17 cellular contexts compared by ENCODE assay signal in genomic region chr4:6609415-6610079, GRCh38. TPM values are rescaled to one million over a fixed set of nuclear protein-coding genes. Genes with fewer than 3 reads are reported as not detected.
A peak's percentile ranks its signal among the peaks of the same experiment; 100 is the strongest.
DNase-seq lines count a peak whose midpoint lies in the region; ATAC-seq, FAIRE-seq and TF ChIP-seq lines count a peak whose summit lies in the region.
"Had no signal": no experiment of that assay in that cellular context is flagged by ENCODE, and none has a peak within 500 bp of the region (broad histone marks: within the 10 kb centered on the region; RNA-seq: fewer than 3 reads in every experiment).

No MANE protein-coding gene starts in this region.

- intact Hi-C loops in CD8-positive, alpha-beta T cell (cut with DNase I, micrococcal nuclease), result no loop called here

- no peaks in the 10 kb centered on the region for H3K4me1 ChIP-seq in CD8-positive, alpha-beta T cell (ENCODE audit: insufficient read depth, low read length)
- no peaks in the 10 kb centered on the region for H3K4me1 ChIP-seq in CD8-positive, alpha-beta memory T cell (ENCODE audit: insufficient read depth, low read length)
- H3K4me1 ChIP-seq: A549, BE2C, Caco-2, HAP-1 had no signal

- no peaks in the 10 kb centered on the region for H3K27me3 Mint-ChIP-seq in CD8-positive, alpha-beta T cell (ENCODE audit: low read depth)
- no peaks in the 10 kb centered on the region for H3K27me3 Mint-ChIP-seq in CD8-positive, alpha-beta memory T cell
- no peaks in the 10 kb centered on the region for H3K27me3 Mint-ChIP-seq in natural killer cell treated with Interleukin-12 subunit alpha and Interleukin-12 subunit beta and Interleukin-15 and Interleukin-18, amount 100 ng/mL, for 72 hours
- H3K27me3 Mint-ChIP-seq: CD4-positive, alpha-beta memory T cell had no signal

- ATAC-seq in CD8-positive, alpha-beta T cell, result no peak
- ATAC-seq in natural killer cell treated with Interleukin-12 subunit alpha and Interleukin-12 subunit beta and Interleukin-15 and Interleukin-18, amount 100 ng/mL, for 72 hours, result no peak
- ATAC-seq in GM18517 (IDR thresholded peaks at IDR 0.05; ENCODE audit: unreplicated experiment) (no peak), GM18519 (IDR thresholded peaks at IDR 0.05; ENCODE audit: low FRiP score, unreplicated experiment) (no peak)

- DNase-seq in CD8-positive, alpha-beta T cell, result no peak
- no peak for DNase-seq in CD8-positive, alpha-beta memory T cell
- DNase-seq in bronchial epithelial cell (ENCODE audit: low read depth) (no peak), NCI-H2196 treated with DMSO at 0.1 percent for 48 hours (lab: John Stamatoyannopoulos, UW; ENCODE audit: unreplicated experiment) (no peak)
- no peak for DNase-seq in natural killer cell treated with Interleukin-12 subunit alpha and Interleukin-12 subunit beta and Interleukin-15 and Interleukin-18, amount 100 ng/mL, for 72 hours (ENCODE audit: low spot score)
- no peak for DNase-seq in central memory CD4-positive, alpha-beta T cell
- DNase-seq: CD4-positive, alpha-beta memory T cell; GDM1 had no signal

- CTCF ChIA-PET in CD8-positive, alpha-beta T cell (lab: Charles Lee), result interaction anchor here (0.9 to 1.4 kb wide), 2 partner anchors 63 to 264 kb away, joined by 3 to 5 read pairs; no protein-coding TSS in a partner anchor
- CTCF ChIA-PET in CD8-positive, alpha-beta memory T cell (lab: Charles Lee), result no interaction called here

- H3K27ac Mint-ChIP-seq in CD8-positive, alpha-beta T cell, result peak overlapping the region; percentile 52
- H3K27ac Mint-ChIP-seq in CD8-positive, alpha-beta memory T cell, result peak overlapping the region in 6 of 8 donors; percentile 17 to 95 (median 61)
- peak overlapping the region in 1 of 2 donors; percentile 75 for H3K27ac Mint-ChIP-seq in natural killer cell treated with Interleukin-12 subunit alpha and Interleukin-12 subunit beta and Interleukin-15 and Interleukin-18, amount 100 ng/mL, for 72 hours
- H3K27ac Mint-ChIP-seq: CD4-positive, alpha-beta memory T cell had no signal

- POLR2A ChIA-PET in CD8-positive, alpha-beta T cell (lab: Charles Lee), result no interaction called here
- POLR2A ChIA-PET in CD8-positive, alpha-beta memory T cell (lab: Charles Lee), result interaction anchor here (1.1 kb wide), 1 partner anchor 31 kb away, joined by 4 read pairs; the partner anchor contains the start of gene MRFAP1

- H3K27ac ChIP-seq in CD8-positive, alpha-beta T cell (ENCODE audit: low read depth, low read length), result no peak overlapping the region
- H3K27ac ChIP-seq in CD8-positive, alpha-beta memory T cell (ENCODE audit: low read depth, low read length), result no peak overlapping the region
- H3K27ac ChIP-seq: A549, C4-2B had no signal

- peaks cover 95% of the 10 kb centered on the region for H3K36me3 Mint-ChIP-seq in CD8-positive, alpha-beta T cell
- peaks cover 20 to 95% (median 32%) of the 10 kb centered on the region in 3 donors for H3K36me3 Mint-ChIP-seq in CD8-positive, alpha-beta memory T cell
- peaks cover 20% of the 10 kb centered on the region for H3K36me3 Mint-ChIP-seq in natural killer cell treated with Interleukin-12 subunit alpha and Interleukin-12 subunit beta and Interleukin-15 and Interleukin-18, amount 100 ng/mL, for 72 hours

- H3K4me3 Mint-ChIP-seq in CD8-positive, alpha-beta T cell, result no peak overlapping the region
- H3K4me3 Mint-ChIP-seq in CD8-positive, alpha-beta memory T cell, result no peak overlapping the region
- H3K4me3 Mint-ChIP-seq in natural killer cell treated with Interleukin-12 subunit alpha and Interleukin-12 subunit beta and Interleukin-15 and Interleukin-18, amount 100 ng/mL, for 72 hours, result peak overlapping the region; percentile 36
- H3K4me3 Mint-ChIP-seq: CD4-positive, alpha-beta memory T cell had no signal

- peaks cover 3% of the 10 kb centered on the region for H3K4me1 Mint-ChIP-seq in CD8-positive, alpha-beta T cell (ENCODE audit: low read depth)
- H3K4me1 Mint-ChIP-seq in CD8-positive, alpha-beta memory T cell, result peaks cover 12 to 21% (median 20%) of the 10 kb centered on the region in 3 donors
- H3K4me1 Mint-ChIP-seq in natural killer cell treated with Interleukin-12 subunit alpha and Interleukin-12 subunit beta and Interleukin-15 and Interleukin-18, amount 100 ng/mL, for 72 hours (ENCODE audit: low read depth in 2 of 2), result peaks cover 18 to 24% of the 10 kb centered on the region in 2 donors

- H3K9me3 ChIP-seq in CD8-positive, alpha-beta T cell (ENCODE audit: low read length), result no peaks in the 10 kb centered on the region
- H3K9me3 ChIP-seq in CD8-positive, alpha-beta memory T cell (ENCODE audit: low read length), result peaks cover 7% of the 10 kb centered on the region
- H3K9me3 ChIP-seq: A549, BE2C had no signal

- no peak overlapping the region for H3K4me3 ChIP-seq in CD8-positive, alpha-beta T cell (ENCODE audit: low read depth, low read length)
- H3K4me3 ChIP-seq in CD8-positive, alpha-beta memory T cell (ENCODE audit: low read length), result no peak overlapping the region
- no peak overlapping the region for H3K4me3 ChIP-seq in bronchial epithelial cell (ENCODE audit: low read depth, low read length)
- H3K4me3 ChIP-seq: A549, HAP-1 had no signal

- H3K27me3 ChIP-seq in CD8-positive, alpha-beta T cell (ENCODE audit: insufficient read depth, low read length), result no peaks in the 10 kb centered on the region
- no peaks in the 10 kb centered on the region for H3K27me3 ChIP-seq in CD8-positive, alpha-beta memory T cell (ENCODE audit: insufficient read depth, low read length, poor library complexity, severe bottlenecking)
- no peaks in the 10 kb centered on the region for H3K27me3 ChIP-seq in bronchial epithelial cell (ENCODE audit: control insufficient read depth, insufficient read depth, low read length)
- H3K27me3 ChIP-seq: BE2C had no signal

- FAIRE-seq in bronchial epithelial cell (lab: Jason Lieb, UNC), result peak; percentile 7
- FAIRE-seq: A549, GM12892, H1 had no signal

- no peak for TF ChIP-seq CTCF in CD8-positive, alpha-beta T cell (IDR thresholded peaks at IDR 0.05)
- no peak for TF ChIP-seq CTCF in bronchial epithelial cell (IDR thresholded peaks at IDR 0.05; ENCODE audit: insufficient read depth, low read length, severe bottlenecking)

- H3K9me3 Mint-ChIP-seq in CD8-positive, alpha-beta T cell, result peaks cover 3% of the 10 kb centered on the region
- H3K9me3 Mint-ChIP-seq in CD8-positive, alpha-beta memory T cell, result peaks cover 0 to 6% (median 2%) of the 10 kb centered on the region in 5 donors
- H3K9me3 Mint-ChIP-seq in natural killer cell treated with Interleukin-12 subunit alpha and Interleukin-12 subunit beta and Interleukin-15 and Interleukin-18, amount 100 ng/mL, for 72 hours, result peaks cover 2% of the 10 kb centered on the region

- peaks cover 55% of the 10 kb centered on the region for H3K36me3 ChIP-seq in CD8-positive, alpha-beta T cell (ENCODE audit: insufficient read depth, low read length)
- peaks cover 26% of the 10 kb centered on the region for H3K36me3 ChIP-seq in CD8-positive, alpha-beta memory T cell (ENCODE audit: insufficient read depth, low read length)
- peaks cover 16% of the 10 kb centered on the region for H3K36me3 ChIP-seq in bronchial epithelial cell (ENCODE audit: control insufficient read depth, insufficient read depth, low read length)
- H3K36me3 ChIP-seq: BE2C, HAP-1 had no signal

RNA-seq across cellular contexts. Expression of gene MRFAP1, which starts 30.9 kb away (rescaled TPM):
- total RNA-seq in CD8-positive, alpha-beta T cell, result 100 to 1,000 TPM; 177 to 183 TPM
- 100 to 1,000 TPM; 122 to 126 TPM for total RNA-seq in CD8-positive, alpha-beta memory T cell
- 175 TPM for polyA plus RNA-seq in CD8-positive, alpha-beta memory T cell
- total RNA-seq in bronchial epithelial cell, result 69.5 and 127 TPM in 2 replicates
- 100 to 1,000 TPM; 102 to 123 TPM for total RNA-seq in natural killer cell treated with Interleukin-12 subunit alpha and Interleukin-12 subunit beta and Interleukin-15 and Interleukin-18, amount 100 ng/mL, for 72 hours

RNA-seq across cellular contexts. Expression of gene MAN2B2, which starts 34.6 kb away (rescaled TPM):
- 10 to 100 TPM; 26.4 to 26.7 TPM for total RNA-seq in CD8-positive, alpha-beta T cell
- 10 to 100 TPM; 17.5 to 18.3 TPM for total RNA-seq in CD8-positive, alpha-beta memory T cell
- 33.5 TPM for polyA plus RNA-seq in CD8-positive, alpha-beta memory T cell
- total RNA-seq in bronchial epithelial cell, result 4.7 and 8.3 TPM in 2 replicates
- total RNA-seq in natural killer cell treated with Interleukin-12 subunit alpha and Interleukin-12 subunit beta and Interleukin-15 and Interleukin-18, amount 100 ng/mL, for 72 hours, result 10 to 100 TPM; 23.8 to 30.7 TPM
